Comparison of ENCODE assay signal across 1 cellular context in the genomic region with DNA sequence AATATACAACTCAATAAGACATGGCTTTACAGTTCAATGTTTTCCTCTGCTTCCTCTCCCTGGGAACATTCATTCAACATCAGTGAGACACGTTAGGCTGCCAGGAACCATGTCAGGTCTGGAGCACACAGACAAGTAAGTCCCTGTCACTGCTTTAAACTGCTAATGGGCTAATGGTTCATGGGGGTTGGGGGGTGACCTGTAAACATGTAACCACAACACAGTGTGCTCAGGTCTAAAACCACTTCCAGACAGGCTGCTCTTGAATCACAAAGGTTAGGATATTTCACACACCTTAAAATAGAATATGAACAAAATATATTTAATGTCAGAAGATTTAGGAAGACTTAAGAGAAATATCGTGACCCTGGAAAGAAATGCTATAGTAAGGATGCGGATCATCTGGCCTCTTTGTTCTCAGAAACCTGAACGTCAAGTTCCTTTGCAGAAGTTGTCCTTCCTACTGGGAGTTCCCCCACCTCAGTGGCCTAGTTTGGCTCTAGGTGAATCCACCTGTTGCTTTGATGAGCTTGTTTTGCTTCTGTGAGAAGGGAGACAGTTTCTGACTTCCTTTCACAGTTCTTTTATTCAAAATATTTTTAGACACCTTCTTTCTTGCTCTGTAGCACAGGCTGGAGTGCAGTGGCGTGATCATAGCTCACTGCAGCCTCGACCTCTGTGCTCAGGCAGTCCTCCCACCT.
TF ChIP-seq lines count a peak whose summit lies in the region.

No MANE protein-coding gene starts in this region.

TF ChIP-seq in GM12878, 131 proteins besides CTCF, POLR2A, EP300 and RAD21:
- TF ChIP-seq HDAC6 (IDR thresholded peaks at IDR 0.05; ENCODE audit: unreplicated experiment) (no peak), ATF7 (IDR thresholded peaks at IDR 0.05; ENCODE audit: low read depth) (no peak), ASH2L (IDR thresholded peaks at IDR 0.05; ENCODE audit: borderline replicate concordance, low read depth) (no peak), EED (IDR thresholded peaks at IDR 0.05; ENCODE audit: low read depth) (no peak), ZNF217 (IDR thresholded peaks at IDR 0.05) (no peak), HDGF (IDR thresholded peaks at IDR 0.05) (no peak), ZNF622 (IDR thresholded peaks at IDR 0.05) (no peak), ZBTB11 (CRISPR knock-in tag; IDR thresholded peaks at IDR 0.05) (no peak), NR2F1 (conservative IDR thresholded peaks at IDR 0.05) (no peak), LARP7 (IDR thresholded peaks at IDR 0.05) (no peak), MTA2 (IDR thresholded peaks at IDR 0.05; ENCODE audit: low read depth) (no peak), POU2F2 (IDR thresholded peaks at IDR 0.05; ENCODE audit: borderline replicate concordance, low read depth, low read length) (no peak)
- TF ChIP-seq, protein P1, sequence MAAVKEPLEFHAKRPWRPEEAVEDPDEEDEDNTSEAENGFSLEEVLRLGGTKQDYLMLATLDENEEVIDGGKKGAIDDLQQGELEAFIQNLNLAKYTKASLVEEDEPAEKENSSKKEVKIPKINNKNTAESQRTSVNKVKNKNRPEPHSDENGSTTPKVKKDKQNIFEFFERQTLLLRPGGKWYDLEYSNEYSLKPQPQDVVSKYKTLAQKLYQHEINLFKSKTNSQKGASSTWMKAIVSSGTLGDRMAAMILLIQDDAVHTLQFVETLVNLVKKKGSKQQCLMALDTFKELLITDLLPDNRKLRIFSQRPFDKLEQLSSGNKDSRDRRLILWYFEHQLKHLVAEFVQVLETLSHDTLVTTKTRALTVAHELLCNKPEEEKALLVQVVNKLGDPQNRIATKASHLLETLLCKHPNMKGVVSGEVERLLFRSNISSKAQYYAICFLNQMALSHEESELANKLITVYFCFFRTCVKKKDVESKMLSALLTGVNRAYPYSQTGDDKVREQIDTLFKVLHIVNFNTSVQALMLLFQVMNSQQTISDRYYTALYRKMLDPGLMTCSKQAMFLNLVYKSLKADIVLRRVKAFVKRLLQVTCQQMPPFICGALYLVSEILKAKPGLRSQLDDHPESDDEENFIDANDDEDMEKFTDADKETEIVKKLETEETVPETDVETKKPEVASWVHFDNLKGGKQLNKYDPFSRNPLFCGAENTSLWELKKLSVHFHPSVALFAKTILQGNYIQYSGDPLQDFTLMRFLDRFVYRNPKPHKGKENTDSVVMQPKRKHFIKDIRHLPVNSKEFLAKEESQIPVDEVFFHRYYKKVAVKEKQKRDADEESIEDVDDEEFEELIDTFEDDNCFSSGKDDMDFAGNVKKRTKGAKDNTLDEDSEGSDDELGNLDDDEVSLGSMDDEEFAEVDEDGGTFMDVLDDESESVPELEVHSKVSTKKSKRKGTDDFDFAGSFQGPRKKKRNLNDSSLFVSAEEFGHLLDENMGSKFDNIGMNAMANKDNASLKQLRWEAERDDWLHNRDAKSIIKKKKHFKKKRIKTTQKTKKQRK (IDR thresholded peaks at IDR 0.05; ENCODE audit: low read depth, low read length), result no peak
- TF ChIP-seq, protein P2, sequence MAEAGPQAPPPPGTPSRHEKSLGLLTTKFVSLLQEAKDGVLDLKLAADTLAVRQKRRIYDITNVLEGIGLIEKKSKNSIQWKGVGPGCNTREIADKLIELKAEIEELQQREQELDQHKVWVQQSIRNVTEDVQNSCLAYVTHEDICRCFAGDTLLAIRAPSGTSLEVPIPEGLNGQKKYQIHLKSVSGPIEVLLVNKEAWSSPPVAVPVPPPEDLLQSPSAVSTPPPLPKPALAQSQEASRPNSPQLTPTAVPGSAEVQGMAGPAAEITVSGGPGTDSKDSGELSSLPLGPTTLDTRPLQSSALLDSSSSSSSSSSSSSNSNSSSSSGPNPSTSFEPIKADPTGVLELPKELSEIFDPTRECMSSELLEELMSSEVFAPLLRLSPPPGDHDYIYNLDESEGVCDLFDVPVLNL (IDR thresholded peaks at IDR 0.05; ENCODE audit: low read depth, low read length), result no peak
- TF ChIP-seq, protein P3, sequence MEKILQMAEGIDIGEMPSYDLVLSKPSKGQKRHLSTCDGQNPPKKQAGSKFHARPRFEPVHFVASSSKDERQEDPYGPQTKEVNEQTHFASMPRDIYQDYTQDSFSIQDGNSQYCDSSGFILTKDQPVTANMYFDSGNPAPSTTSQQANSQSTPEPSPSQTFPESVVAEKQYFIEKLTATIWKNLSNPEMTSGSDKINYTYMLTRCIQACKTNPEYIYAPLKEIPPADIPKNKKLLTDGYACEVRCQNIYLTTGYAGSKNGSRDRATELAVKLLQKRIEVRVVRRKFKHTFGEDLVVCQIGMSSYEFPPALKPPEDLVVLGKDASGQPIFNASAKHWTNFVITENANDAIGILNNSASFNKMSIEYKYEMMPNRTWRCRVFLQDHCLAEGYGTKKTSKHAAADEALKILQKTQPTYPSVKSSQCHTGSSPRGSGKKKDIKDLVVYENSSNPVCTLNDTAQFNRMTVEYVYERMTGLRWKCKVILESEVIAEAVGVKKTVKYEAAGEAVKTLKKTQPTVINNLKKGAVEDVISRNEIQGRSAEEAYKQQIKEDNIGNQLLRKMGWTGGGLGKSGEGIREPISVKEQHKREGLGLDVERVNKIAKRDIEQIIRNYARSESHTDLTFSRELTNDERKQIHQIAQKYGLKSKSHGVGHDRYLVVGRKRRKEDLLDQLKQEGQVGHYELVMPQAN (conservative IDR thresholded peaks at IDR 0.05), result no peak
